Comparison of ENCODE assay signal across 19 cellular contexts in genomic region chr20:48695255-48695654, GRCh38.
DNase-seq lines count a peak whose midpoint lies in the region; ATAC-seq and TF ChIP-seq lines count a peak whose summit lies in the region.
"Had no signal": no experiment of that assay in that cellular context is flagged by ENCODE, and none has a peak within 500 bp of the region (broad histone marks: within the 10 kb centered on the region; RNA-seq: fewer than 3 reads in every experiment).

No MANE protein-coding gene starts in this region.

- no peak for ATAC-seq in stimulated activated memory B cell treated with anti-CD40 and anti-IgM and Interleukin-4, amounts not matched to agents 10 μg/mL and 1 μg/mL and 100 μg/mL, for 72 hours
- ATAC-seq in GM21786 (IDR thresholded peaks at IDR 0.05; ENCODE audit: unreplicated experiment) = no peak
- ATAC-seq: A549, Right ventricle myocardium inferior had no signal

- H3K27me3 Mint-ChIP-seq in activated naive CD8-positive, alpha-beta T cell = no peaks in the 10 kb centered on the region
- no peaks in the 10 kb centered on the region for H3K27me3 Mint-ChIP-seq in activated naive CD8-positive, alpha-beta T cell treated with anti-CD3 and anti-CD28 coated beads for 36 hours
- no peaks in the 10 kb centered on the region for H3K27me3 Mint-ChIP-seq in stimulated activated memory B cell treated with anti-CD40 and anti-IgM and Interleukin-4, amounts not matched to agents 10 μg/mL and 1 μg/mL and 100 μg/mL, for 72 hours
- H3K27me3 Mint-ChIP-seq: stimulated activated naive CD8-positive, alpha-beta T cell treated with anti-CD3 and anti-CD28 coated beads, Interleukin-15, Interleukin-2, amounts not matched to agents 100 ng/mL and 50 ng/mL, for 24 hours had no signal

- TF ChIP-seq EP300 in SK-N-SH (IDR thresholded peaks at IDR 0.05; ENCODE audit: borderline replicate concordance in 1 of 2, low read depth in 1 of 2, low read length in 1 of 2) = no peak

- 31% methylated on average over 2 of the region's 2 CpGs for WGBS in SK-N-SH (ENCODE audit: low lambda C conversion rate)

- H3K4me1 Mint-ChIP-seq in activated naive CD8-positive, alpha-beta T cell (ENCODE audit: low read depth) = peaks cover 12% of the 10 kb centered on the region
- peaks cover 11% of the 10 kb centered on the region for H3K4me1 Mint-ChIP-seq in activated naive CD8-positive, alpha-beta T cell treated with anti-CD3 and anti-CD28 coated beads for 36 hours
- H3K4me1 Mint-ChIP-seq in stimulated activated memory B cell treated with anti-CD40 and anti-IgM and Interleukin-4, amounts not matched to agents 10 μg/mL and 1 μg/mL and 100 μg/mL, for 72 hours = peaks cover 30% of the 10 kb centered on the region

- no peaks in the 10 kb centered on the region for H4K20me1 ChIP-seq in SK-N-SH (ENCODE audit: insufficient read depth)

- no peak for TF ChIP-seq RAD21 in SK-N-SH (IDR thresholded peaks at IDR 0.05; ENCODE audit: low read length)

- POLR2A ChIA-PET in SK-N-SH (lab: Yijun Ruan, JAX) = interaction anchor here (1.1 kb wide), 1 partner anchor 13 kb away, joined by 4 read pairs; no protein-coding TSS in a partner anchor

- H3F3A ChIP-seq in SK-N-SH (replicated peaks; ENCODE audit: insufficient read depth) = peaks cover 9% of the 10 kb centered on the region

- H3K36me3 ChIP-seq in SK-N-SH (replicated peaks in 1 of 2; ENCODE audit: control insufficient read depth in 1 of 2, insufficient read depth in 2 of 2, low read length in 1 of 2) = no peaks in the 10 kb centered on the region

- no peak overlapping the region for H3K9ac ChIP-seq in SK-N-SH

- H3K27ac Mint-ChIP-seq in activated naive CD8-positive, alpha-beta T cell = peak overlapping the region; percentile 70
- no peak overlapping the region for H3K27ac Mint-ChIP-seq in activated naive CD8-positive, alpha-beta T cell treated with anti-CD3 and anti-CD28 coated beads for 36 hours
- peak overlapping the region; percentile 36 for H3K27ac Mint-ChIP-seq in stimulated activated memory B cell treated with anti-CD40 and anti-IgM and Interleukin-4, amounts not matched to agents 10 μg/mL and 1 μg/mL and 100 μg/mL, for 72 hours
- H3K27ac Mint-ChIP-seq: nephron had no signal

- peaks cover 13 to 18% of the 10 kb centered on the region in 2 experiments; a peak in 2 of 4 replicates for H3K4me1 ChIP-seq in SK-N-SH (ENCODE audit: control insufficient read depth in 1 of 2, insufficient read depth in 2 of 2, low read depth in 1 of 2, low read length in 1 of 2)

- no peak overlapping the region for H2AFZ ChIP-seq in SK-N-SH (ENCODE audit: low read depth)

- no peak overlapping the region for H3K4me3 Mint-ChIP-seq in activated naive CD8-positive, alpha-beta T cell
- H3K4me3 Mint-ChIP-seq in activated naive CD8-positive, alpha-beta T cell treated with anti-CD3 and anti-CD28 coated beads for 36 hours = no peak overlapping the region
- no peak overlapping the region for H3K4me3 Mint-ChIP-seq in stimulated activated memory B cell treated with anti-CD40 and anti-IgM and Interleukin-4, amounts not matched to agents 10 μg/mL and 1 μg/mL and 100 μg/mL, for 72 hours
- H3K4me3 Mint-ChIP-seq: CD14-positive monocyte; nephron; stimulated activated naive CD8-positive, alpha-beta T cell treated with anti-CD3 and anti-CD28 coated beads, Interleukin-15, Interleukin-2, amounts not matched to agents 100 ng/mL and 50 ng/mL, for 24 hours had no signal

- no peaks in the 10 kb centered on the region for H3K9me3 Mint-ChIP-seq in activated naive CD8-positive, alpha-beta T cell (ENCODE audit: low read depth)
- no peaks in the 10 kb centered on the region for H3K9me3 Mint-ChIP-seq in activated naive CD8-positive, alpha-beta T cell treated with anti-CD3 and anti-CD28 coated beads for 36 hours
- no peaks in the 10 kb centered on the region for H3K9me3 Mint-ChIP-seq in stimulated activated memory B cell treated with anti-CD40 and anti-IgM and Interleukin-4, amounts not matched to agents 10 μg/mL and 1 μg/mL and 100 μg/mL, for 72 hours
- H3K9me3 Mint-ChIP-seq: CD14-positive monocyte; nephron; stimulated activated naive CD8-positive, alpha-beta T cell treated with anti-CD3 and anti-CD28 coated beads, Interleukin-15, Interleukin-2, amounts not matched to agents 100 ng/mL and 50 ng/mL, for 24 hours had no signal

- 0 out of 4 replicates have a peak overlapping the region, but pooled peaks of 1 of the 2 experiments have one; percentile 8 for H3K27ac ChIP-seq in SK-N-SH (ENCODE audit: low read depth in 2 of 2, low read length in 1 of 2)
- H3K27ac ChIP-seq: A549 had no signal

- no peaks in the 10 kb centered on the region for H3K9me2 ChIP-seq in SK-N-SH

- no peaks in the 10 kb centered on the region for H3K9me3 ChIP-seq in SK-N-SH
- H3K9me3 ChIP-seq: A549 had no signal

- H3K27me3 ChIP-seq in SK-N-SH (ENCODE audit: insufficient read depth) = no peaks in the 10 kb centered on the region

- H3K4me3 ChIP-seq in SK-N-SH (ENCODE audit: low read depth in 2 of 2, low read length in 1 of 2) (no peak overlapping the region), fibroblast of villous mesenchyme (ENCODE audit: low read depth, low read length) (no peak overlapping the region)
- H3K4me3 ChIP-seq: A549 had no signal

- CTCF ChIA-PET in SK-N-SH (lab: Yijun Ruan, JAX) = interaction anchor here (1.5 to 1.6 kb wide), 3 partner anchors 11 to 210 kb away, joined by 3 to 9 read pairs (median 7); no protein-coding TSS in a partner anchor

- TF ChIP-seq CTCF in SK-N-SH (IDR thresholded peaks at IDR 0.05) (no peak), fibroblast of villous mesenchyme (IDR thresholded peaks at IDR 0.05; ENCODE audit: insufficient read depth, low read depth, low read length) (no peak)

- H3K4me2 ChIP-seq in SK-N-SH = no peak overlapping the region
- H3K4me2 ChIP-seq: A549 had no signal

- H3K79me2 ChIP-seq in SK-N-SH (ENCODE audit: insufficient read depth) = no peaks in the 10 kb centered on the region

- peaks cover 16% of the 10 kb centered on the region for H3K36me3 Mint-ChIP-seq in activated naive CD8-positive, alpha-beta T cell
- peaks cover 33% of the 10 kb centered on the region for H3K36me3 Mint-ChIP-seq in activated naive CD8-positive, alpha-beta T cell treated with anti-CD3 and anti-CD28 coated beads for 36 hours
- peaks cover 71% of the 10 kb centered on the region for H3K36me3 Mint-ChIP-seq in stimulated activated memory B cell treated with anti-CD40 and anti-IgM and Interleukin-4, amounts not matched to agents 10 μg/mL and 1 μg/mL and 100 μg/mL, for 72 hours

- no peak for DNase-seq in activated naive CD8-positive, alpha-beta T cell treated with anti-CD3 and anti-CD28 coated beads for 36 hours
- peak; percentile 58 for DNase-seq in SK-N-SH
- DNase-seq in fibroblast of villous mesenchyme (ENCODE audit: low read depth) = peak; percentile 38
- no peak for DNase-seq in GM19240 (ENCODE audit: insufficient read length, low spot score)
- DNase-seq in activated effector memory CD4-positive, alpha-beta T cell treated with anti-CD3 and anti-CD28 coated beads, Interleukin-2, amount 50 U/mL, for 16 hours = no peak
- DNase-seq: activated CD4-positive, CD25-positive, alpha-beta regulatory T cell treated with anti-CD3 and anti-CD28 coated beads, Interleukin-2, amount 50 U/mL, for 72 hours; activated naive CD4-positive, alpha-beta T cell treated with anti-CD3 and anti-CD28 coated beads, Interleukin-2, amount 50 U/mL, for 16 hours; glutamatergic neuron; NCI-H1930; NCI-H510A; T1000 had no signal

TF ChIP-seq in SK-N-SH, 30 proteins besides CTCF, POLR2A, EP300 and RAD21:
- TF ChIP-seq MXI1 (IDR thresholded peaks at IDR 0.05; ENCODE audit: low read depth, low read length) (peak; percentile 96), RCOR1 (IDR thresholded peaks at IDR 0.05; ENCODE audit: low read length) (peak; percentile 95), CHD2 (IDR thresholded peaks at IDR 0.05; ENCODE audit: low read length, partially characterized antibody) (peak; percentile 37), MEF2A (IDR thresholded peaks at IDR 0.05; ENCODE audit: borderline replicate concordance, low read depth) (no peak)
TF ChIP-seq in SK-N-SH: peak in this region for 3.

Comparison
In these comparisons a context has a peak if more than half of its experiments do, and no peak if none do; other contexts are left out.
1. DNase-seq: peak in SK-N-SH (single experiment) and fibroblast of villous mesenchyme (single experiment); none in activated naive CD8-positive, alpha-beta T cell treated with anti-CD3 and anti-CD28 coated beads for 36 hours (single experiment), GM19240 (single experiment) and activated effector memory CD4-positive, alpha-beta T cell treated with anti-CD3 and anti-CD28 coated beads, Interleukin-2, amount 50 U/mL, for 16 hours (single experiment).